Comparison of ENCODE assay signal across 1 cellular context in the genomic region with DNA sequence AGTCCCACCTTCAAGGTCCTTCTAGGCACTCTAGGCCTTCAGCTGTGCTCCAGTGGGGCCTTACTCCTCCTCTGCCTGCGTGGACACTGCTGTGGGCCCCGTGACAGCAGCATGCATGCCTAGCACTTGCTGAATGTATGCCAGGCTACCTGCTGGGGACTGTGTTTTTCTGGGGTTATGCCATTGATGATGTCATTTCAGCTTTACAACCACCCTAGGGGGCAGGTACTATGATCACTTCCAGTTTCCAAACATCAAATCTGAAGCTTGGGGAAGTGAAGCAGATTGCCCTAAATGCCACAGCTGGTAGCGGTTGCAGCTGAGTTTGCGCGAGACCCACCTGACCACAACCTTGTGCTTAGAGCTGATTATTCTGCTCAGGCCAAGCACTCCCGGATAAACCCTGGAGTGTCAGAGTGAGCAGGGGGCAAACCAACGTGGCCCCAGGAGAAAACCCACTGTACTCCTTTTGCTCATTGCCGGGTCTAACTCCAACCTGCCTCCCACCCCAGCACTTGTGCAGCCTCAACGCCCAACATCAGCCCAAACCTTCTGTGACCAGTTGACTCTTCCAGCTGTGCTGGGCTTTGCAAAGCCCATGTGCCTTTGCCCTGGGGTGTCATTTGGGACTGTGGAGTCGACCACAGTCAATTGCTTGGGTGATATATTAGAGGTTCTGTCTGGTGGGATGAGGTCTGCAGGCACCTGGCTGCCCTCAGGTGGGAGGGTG.
TF ChIP-seq lines count a peak whose summit lies in the region.

No MANE protein-coding gene starts in this region.

TF ChIP-seq in HEK293, 187 proteins besides CTCF, POLR2A, EP300 and RAD21 (continued from another document and continues in another):
- TF ChIP-seq, protein P1, sequence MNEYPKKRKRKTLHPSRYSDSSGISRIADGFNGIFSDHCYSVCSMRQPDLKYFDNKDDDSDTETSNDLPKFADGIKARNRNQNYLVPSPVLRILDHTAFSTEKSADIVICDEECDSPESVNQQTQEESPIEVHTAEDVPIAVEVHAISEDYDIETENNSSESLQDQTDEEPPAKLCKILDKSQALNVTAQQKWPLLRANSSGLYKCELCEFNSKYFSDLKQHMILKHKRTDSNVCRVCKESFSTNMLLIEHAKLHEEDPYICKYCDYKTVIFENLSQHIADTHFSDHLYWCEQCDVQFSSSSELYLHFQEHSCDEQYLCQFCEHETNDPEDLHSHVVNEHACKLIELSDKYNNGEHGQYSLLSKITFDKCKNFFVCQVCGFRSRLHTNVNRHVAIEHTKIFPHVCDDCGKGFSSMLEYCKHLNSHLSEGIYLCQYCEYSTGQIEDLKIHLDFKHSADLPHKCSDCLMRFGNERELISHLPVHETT (tag by site-specific recombination; IDR thresholded peaks at IDR 0.05), result no peak
- TF ChIP-seq FEZF1 (tag by site-specific recombination; IDR thresholded peaks at IDR 0.05) (peak; percentile 86), SALL2 (tag by site-specific recombination; IDR thresholded peaks at IDR 0.05; ENCODE audit: borderline replicate concordance) (no peak), ZBTB17 (tag by site-specific recombination; IDR thresholded peaks at IDR 0.05) (peak; percentile 34; the same call in 1 of the 2 replicates), GLI4 (tag by site-specific recombination; IDR thresholded peaks at IDR 0.05) (0 out of 2 replicates have a peak, but pooled peaks have one; percentile 45), ZNF843 (tag by site-specific recombination; IDR thresholded peaks at IDR 0.05) (peak; percentile 71; the same call in 1 of the 2 replicates), ZNF174 (tag by site-specific recombination; IDR thresholded peaks at IDR 0.05) (no peak), HOXD13 (CRISPR knock-in tag; IDR thresholded peaks at IDR 0.05; ENCODE audit: borderline replicate concordance) (no peak), GFI1B (tag by site-specific recombination; IDR thresholded peaks at IDR 0.05) (0 out of 2 replicates have a peak, but pooled peaks have one; percentile 74), ZNF324 (tag by site-specific recombination; IDR thresholded peaks at IDR 0.05) (peak; percentile 76; the same call in 1 of the 2 replicates), ZNF660 (tag by site-specific recombination; IDR thresholded peaks at IDR 0.05) (peak; percentile 73; the same call in 1 of the 2 replicates), ZNF155 (tag by site-specific recombination; IDR thresholded peaks at IDR 0.05) (no peak), ZNF239 (tag by site-specific recombination; IDR thresholded peaks at IDR 0.05) (no peak), GLIS1 (tag by site-specific recombination; IDR thresholded peaks at IDR 0.05) (peak; percentile 99), ZNF571 (tag by site-specific recombination; IDR thresholded peaks at IDR 0.05) (no peak), ZNF768 (tag by site-specific recombination; IDR thresholded peaks at IDR 0.05) (no peak)
- TF ChIP-seq, protein P2, sequence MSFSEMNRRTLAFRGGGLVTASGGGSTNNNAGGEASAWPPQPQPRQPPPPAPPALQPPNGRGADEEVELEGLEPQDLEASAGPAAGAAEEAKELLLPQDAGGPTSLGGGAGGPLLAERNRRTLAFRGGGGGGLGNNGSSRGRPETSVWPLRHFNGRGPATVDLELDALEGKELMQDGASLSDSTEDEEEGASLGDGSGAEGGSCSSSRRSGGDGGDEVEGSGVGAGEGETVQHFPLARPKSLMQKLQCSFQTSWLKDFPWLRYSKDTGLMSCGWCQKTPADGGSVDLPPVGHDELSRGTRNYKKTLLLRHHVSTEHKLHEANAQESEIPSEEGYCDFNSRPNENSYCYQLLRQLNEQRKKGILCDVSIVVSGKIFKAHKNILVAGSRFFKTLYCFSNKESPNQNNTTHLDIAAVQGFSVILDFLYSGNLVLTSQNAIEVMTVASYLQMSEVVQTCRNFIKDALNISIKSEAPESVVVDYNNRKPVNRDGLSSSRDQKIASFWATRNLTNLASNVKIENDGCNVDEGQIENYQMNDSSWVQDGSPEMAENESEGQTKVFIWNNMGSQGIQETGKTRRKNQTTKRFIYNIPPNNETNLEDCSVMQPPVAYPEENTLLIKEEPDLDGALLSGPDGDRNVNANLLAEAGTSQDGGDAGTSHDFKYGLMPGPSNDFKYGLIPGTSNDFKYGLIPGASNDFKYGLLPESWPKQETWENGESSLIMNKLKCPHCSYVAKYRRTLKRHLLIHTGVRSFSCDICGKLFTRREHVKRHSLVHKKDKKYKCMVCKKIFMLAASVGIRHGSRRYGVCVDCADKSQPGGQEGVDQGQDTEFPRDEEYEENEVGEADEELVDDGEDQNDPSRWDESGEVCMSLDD (tag by site-specific recombination; IDR thresholded peaks at IDR 0.05), result 0 out of 2 replicates have a peak, but pooled peaks have one; percentile 21
- TF ChIP-seq, protein P3, sequence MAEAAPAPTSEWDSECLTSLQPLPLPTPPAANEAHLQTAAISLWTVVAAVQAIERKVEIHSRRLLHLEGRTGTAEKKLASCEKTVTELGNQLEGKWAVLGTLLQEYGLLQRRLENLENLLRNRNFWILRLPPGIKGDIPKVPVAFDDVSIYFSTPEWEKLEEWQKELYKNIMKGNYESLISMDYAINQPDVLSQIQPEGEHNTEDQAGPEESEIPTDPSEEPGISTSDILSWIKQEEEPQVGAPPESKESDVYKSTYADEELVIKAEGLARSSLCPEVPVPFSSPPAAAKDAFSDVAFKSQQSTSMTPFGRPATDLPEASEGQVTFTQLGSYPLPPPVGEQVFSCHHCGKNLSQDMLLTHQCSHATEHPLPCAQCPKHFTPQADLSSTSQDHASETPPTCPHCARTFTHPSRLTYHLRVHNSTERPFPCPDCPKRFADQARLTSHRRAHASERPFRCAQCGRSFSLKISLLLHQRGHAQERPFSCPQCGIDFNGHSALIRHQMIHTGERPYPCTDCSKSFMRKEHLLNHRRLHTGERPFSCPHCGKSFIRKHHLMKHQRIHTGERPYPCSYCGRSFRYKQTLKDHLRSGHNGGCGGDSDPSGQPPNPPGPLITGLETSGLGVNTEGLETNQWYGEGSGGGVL (tag by site-specific recombination; IDR thresholded peaks at IDR 0.05), result no peak
- TF ChIP-seq, protein P4, sequence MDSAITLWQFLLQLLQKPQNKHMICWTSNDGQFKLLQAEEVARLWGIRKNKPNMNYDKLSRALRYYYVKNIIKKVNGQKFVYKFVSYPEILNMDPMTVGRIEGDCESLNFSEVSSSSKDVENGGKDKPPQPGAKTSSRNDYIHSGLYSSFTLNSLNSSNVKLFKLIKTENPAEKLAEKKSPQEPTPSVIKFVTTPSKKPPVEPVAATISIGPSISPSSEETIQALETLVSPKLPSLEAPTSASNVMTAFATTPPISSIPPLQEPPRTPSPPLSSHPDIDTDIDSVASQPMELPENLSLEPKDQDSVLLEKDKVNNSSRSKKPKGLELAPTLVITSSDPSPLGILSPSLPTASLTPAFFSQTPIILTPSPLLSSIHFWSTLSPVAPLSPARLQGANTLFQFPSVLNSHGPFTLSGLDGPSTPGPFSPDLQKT (IDR thresholded peaks at IDR 0.05; ENCODE audit: borderline replicate concordance, low read depth, low read length), result no peak
- TF ChIP-seq, protein P5, sequence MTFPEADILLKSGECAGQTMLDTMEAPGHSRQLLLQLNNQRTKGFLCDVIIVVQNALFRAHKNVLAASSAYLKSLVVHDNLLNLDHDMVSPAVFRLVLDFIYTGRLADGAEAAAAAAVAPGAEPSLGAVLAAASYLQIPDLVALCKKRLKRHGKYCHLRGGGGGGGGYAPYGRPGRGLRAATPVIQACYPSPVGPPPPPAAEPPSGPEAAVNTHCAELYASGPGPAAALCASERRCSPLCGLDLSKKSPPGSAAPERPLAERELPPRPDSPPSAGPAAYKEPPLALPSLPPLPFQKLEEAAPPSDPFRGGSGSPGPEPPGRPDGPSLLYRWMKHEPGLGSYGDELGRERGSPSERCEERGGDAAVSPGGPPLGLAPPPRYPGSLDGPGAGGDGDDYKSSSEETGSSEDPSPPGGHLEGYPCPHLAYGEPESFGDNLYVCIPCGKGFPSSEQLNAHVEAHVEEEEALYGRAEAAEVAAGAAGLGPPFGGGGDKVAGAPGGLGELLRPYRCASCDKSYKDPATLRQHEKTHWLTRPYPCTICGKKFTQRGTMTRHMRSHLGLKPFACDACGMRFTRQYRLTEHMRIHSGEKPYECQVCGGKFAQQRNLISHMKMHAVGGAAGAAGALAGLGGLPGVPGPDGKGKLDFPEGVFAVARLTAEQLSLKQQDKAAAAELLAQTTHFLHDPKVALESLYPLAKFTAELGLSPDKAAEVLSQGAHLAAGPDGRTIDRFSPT (tag by site-specific recombination; IDR thresholded peaks at IDR 0.05), result no peak
- TF ChIP-seq, protein P6, sequence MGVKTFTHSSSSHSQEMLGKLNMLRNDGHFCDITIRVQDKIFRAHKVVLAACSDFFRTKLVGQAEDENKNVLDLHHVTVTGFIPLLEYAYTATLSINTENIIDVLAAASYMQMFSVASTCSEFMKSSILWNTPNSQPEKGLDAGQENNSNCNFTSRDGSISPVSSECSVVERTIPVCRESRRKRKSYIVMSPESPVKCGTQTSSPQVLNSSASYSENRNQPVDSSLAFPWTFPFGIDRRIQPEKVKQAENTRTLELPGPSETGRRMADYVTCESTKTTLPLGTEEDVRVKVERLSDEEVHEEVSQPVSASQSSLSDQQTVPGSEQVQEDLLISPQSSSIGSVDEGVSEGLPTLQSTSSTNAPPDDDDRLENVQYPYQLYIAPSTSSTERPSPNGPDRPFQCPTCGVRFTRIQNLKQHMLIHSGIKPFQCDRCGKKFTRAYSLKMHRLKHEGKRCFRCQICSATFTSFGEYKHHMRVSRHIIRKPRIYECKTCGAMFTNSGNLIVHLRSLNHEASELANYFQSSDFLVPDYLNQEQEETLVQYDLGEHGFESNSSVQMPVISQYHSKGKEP (tag by site-specific recombination; IDR thresholded peaks at IDR 0.05), result 0 out of 2 replicates have a peak, but pooled peaks have one; percentile 54
- TF ChIP-seq, protein P7, sequence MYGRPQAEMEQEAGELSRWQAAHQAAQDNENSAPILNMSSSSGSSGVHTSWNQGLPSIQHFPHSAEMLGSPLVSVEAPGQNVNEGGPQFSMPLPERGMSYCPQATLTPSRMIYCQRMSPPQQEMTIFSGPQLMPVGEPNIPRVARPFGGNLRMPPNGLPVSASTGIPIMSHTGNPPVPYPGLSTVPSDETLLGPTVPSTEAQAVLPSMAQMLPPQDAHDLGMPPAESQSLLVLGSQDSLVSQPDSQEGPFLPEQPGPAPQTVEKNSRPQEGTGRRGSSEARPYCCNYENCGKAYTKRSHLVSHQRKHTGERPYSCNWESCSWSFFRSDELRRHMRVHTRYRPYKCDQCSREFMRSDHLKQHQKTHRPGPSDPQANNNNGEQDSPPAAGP (tag by site-specific recombination; IDR thresholded peaks at IDR 0.05), result peak; percentile 57
- TF ChIP-seq, protein P8, sequence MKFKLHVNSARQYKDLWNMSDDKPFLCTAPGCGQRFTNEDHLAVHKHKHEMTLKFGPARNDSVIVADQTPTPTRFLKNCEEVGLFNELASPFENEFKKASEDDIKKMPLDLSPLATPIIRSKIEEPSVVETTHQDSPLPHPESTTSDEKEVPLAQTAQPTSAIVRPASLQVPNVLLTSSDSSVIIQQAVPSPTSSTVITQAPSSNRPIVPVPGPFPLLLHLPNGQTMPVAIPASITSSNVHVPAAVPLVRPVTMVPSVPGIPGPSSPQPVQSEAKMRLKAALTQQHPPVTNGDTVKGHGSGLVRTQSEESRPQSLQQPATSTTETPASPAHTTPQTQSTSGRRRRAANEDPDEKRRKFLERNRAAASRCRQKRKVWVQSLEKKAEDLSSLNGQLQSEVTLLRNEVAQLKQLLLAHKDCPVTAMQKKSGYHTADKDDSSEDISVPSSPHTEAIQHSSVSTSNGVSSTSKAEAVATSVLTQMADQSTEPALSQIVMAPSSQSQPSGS (tag by site-specific recombination; IDR thresholded peaks at IDR 0.05; ENCODE audit: low read depth), result peak; percentile 96
- TF ChIP-seq, protein P9, sequence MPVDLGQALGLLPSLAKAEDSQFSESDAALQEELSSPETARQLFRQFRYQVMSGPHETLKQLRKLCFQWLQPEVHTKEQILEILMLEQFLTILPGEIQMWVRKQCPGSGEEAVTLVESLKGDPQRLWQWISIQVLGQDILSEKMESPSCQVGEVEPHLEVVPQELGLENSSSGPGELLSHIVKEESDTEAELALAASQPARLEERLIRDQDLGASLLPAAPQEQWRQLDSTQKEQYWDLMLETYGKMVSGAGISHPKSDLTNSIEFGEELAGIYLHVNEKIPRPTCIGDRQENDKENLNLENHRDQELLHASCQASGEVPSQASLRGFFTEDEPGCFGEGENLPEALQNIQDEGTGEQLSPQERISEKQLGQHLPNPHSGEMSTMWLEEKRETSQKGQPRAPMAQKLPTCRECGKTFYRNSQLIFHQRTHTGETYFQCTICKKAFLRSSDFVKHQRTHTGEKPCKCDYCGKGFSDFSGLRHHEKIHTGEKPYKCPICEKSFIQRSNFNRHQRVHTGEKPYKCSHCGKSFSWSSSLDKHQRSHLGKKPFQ (tag by site-specific recombination; IDR thresholded peaks at IDR 0.05), result no peak
- TF ChIP-seq, protein P10, sequence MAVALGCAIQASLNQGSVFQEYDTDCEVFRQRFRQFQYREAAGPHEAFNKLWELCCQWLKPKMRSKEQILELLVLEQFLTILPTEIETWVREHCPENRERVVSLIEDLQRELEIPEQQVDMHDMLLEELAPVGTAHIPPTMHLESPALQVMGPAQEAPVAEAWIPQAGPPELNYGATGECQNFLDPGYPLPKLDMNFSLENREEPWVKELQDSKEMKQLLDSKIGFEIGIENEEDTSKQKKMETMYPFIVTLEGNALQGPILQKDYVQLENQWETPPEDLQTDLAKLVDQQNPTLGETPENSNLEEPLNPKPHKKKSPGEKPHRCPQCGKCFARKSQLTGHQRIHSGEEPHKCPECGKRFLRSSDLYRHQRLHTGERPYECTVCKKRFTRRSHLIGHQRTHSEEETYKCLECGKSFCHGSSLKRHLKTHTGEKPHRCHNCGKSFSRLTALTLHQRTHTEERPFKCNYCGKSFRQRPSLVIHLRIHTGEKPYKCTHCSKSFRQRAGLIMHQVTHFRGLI (tag by site-specific recombination; IDR thresholded peaks at IDR 0.05), result peak; percentile 95
- TF ChIP-seq, protein P11, sequence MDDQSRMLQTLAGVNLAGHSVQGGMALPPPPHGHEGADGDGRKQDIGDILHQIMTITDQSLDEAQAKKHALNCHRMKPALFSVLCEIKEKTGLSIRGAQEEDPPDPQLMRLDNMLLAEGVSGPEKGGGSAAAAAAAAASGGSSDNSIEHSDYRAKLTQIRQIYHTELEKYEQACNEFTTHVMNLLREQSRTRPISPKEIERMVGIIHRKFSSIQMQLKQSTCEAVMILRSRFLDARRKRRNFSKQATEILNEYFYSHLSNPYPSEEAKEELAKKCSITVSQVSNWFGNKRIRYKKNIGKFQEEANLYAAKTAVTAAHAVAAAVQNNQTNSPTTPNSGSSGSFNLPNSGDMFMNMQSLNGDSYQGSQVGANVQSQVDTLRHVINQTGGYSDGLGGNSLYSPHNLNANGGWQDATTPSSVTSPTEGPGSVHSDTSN (CRISPR knock-in tag; IDR thresholded peaks at IDR 0.05), result no peak
